In genomic region chr1:156125544-156125943, GRCh38 we compare ENCODE assay signal across 8 cellular contexts. TPM values are rescaled to one million over a fixed set of nuclear protein-coding genes. Genes with fewer than 3 reads are reported as not detected.
DNase-seq lines count a peak whose midpoint lies in the region; ATAC-seq and TF ChIP-seq lines count a peak whose summit lies in the region.
"Not testable (repeated sequence)": the region's sequence is repeated elsewhere in the genome, so short reads cannot be mapped to it uniquely, and the experiment has no call there.

No MANE protein-coding gene starts in this region.

- not testable (repeated sequence) for H3K9me3 Mint-ChIP-seq in activated CD4-positive, alpha-beta memory T cell treated with anti-CD3 and anti-CD28 coated beads for 36 hours; MCF 10A (ENCODE audit: unreplicated experiment); mesothelial cell of epicardium

- TF ChIP-seq CTCF in C4-2B (conservative IDR thresholded peaks at IDR 0.05); KMS-11 (conservative IDR thresholded peaks at IDR 0.05; ENCODE audit: low read depth, low read length); MCF 10A (IDR thresholded peaks at IDR 0.05; ENCODE audit: unreplicated experiment); fibroblast of lung (conservative IDR thresholded peaks at IDR 0.05 in 1 of 2, IDR thresholded peaks at IDR 0.05 in 1 of 2; ENCODE audit: low read depth in 1 of 2, low read length in 2 of 2); mesothelial cell of epicardium (IDR thresholded peaks at IDR 0.05; ENCODE audit: unreplicated experiment); gastrocnemius medialis (IDR thresholded peaks at IDR 0.05 in 4 of 5, conservative IDR thresholded peaks at IDR 0.05 in 1 of 5); tibial artery (IDR thresholded peaks at IDR 0.05): not testable (repeated sequence)

- in situ Hi-C loops in gastrocnemius medialis (cut with MboI; ENCODE audit: low sequenced_read_pairs in 4 of 4): not testable (repeated sequence)

- not testable (repeated sequence) for DNase-seq in activated CD4-positive, alpha-beta memory T cell treated with anti-CD3 and anti-CD28 coated beads for 36 hours; MCF 10A (ENCODE audit: unreplicated experiment); fibroblast of lung (ENCODE audit: low read depth in 2 of 2); mesothelial cell of epicardium (ENCODE audit: low spot score in 2 of 2, unreplicated experiment in 2 of 2); gastrocnemius medialis
- peak in 1 of 2 donors; percentile 25 for DNase-seq in tibial artery

- H3K27ac ChIP-seq in C4-2B: 0 out of 2 replicates have a peak overlapping the region, but pooled peaks have one; percentile 80
- peak overlapping the region; percentile 90 for H3K27ac ChIP-seq in KMS-11
- H3K27ac ChIP-seq in fibroblast of lung (ENCODE audit: insufficient read depth, low read length): peak overlapping the region; percentile 99
- peak overlapping the region; percentile 98 to 99 (median 98) for H3K27ac ChIP-seq in gastrocnemius medialis
- H3K27ac ChIP-seq in tibial artery: peak overlapping the region; percentile 92 to 99

- not testable (repeated sequence) for BruUV-seq in MCF 10A (replicated peaks; lab: Mats Ljungman, UMichigan)

- H3K79me2 ChIP-seq in KMS-11 (ENCODE audit: insufficient read depth, low read depth) (peaks cover 69% of the 10 kb centered on the region), fibroblast of lung (ENCODE audit: control insufficient read depth, insufficient read depth, low read length) (peaks cover 94% of the 10 kb centered on the region)

- H3K27me3 ChIP-seq in KMS-11 (ENCODE audit: insufficient read depth, low read depth); fibroblast of lung (ENCODE audit: control insufficient read depth, insufficient read depth, low read length); gastrocnemius medialis; tibial artery: not testable (repeated sequence)

- H4K20me1 ChIP-seq in KMS-11 (ENCODE audit: insufficient read depth); fibroblast of lung (ENCODE audit: control insufficient read depth, extremely low read depth, insufficient read depth, low read length): not testable (repeated sequence)

- peak overlapping the region; percentile 73 for H3K27ac Mint-ChIP-seq in activated CD4-positive, alpha-beta memory T cell treated with anti-CD3 and anti-CD28 coated beads for 36 hours
- H3K27ac Mint-ChIP-seq in MCF 10A (ENCODE audit: low read depth, unreplicated experiment) (peak overlapping the region; percentile 96), mesothelial cell of epicardium (peak overlapping the region; percentile 99)

- not testable (repeated sequence) for H2AFZ ChIP-seq in KMS-11 (ENCODE audit: low read depth); fibroblast of lung (ENCODE audit: low read length)

- POLR2A ChIA-PET in activated CD4-positive, alpha-beta memory T cell treated with anti-CD3 and anti-CD28 coated beads for 36 hours (lab: Charles Lee): interaction anchor here (3.9 to 7.5 kb wide), 3 partner anchors 10 to 28 kb away, joined by 55 to 180 read pairs (median 57); partner anchors contain the start of gene LMNA
- POLR2A ChIA-PET in MCF 10A (lab: Yijun Ruan, JAX): interaction anchor here (0.6 to 25.7 kb wide), 10 partner anchors 8 to 192 kb away, joined by 3 to 960 read pairs (median 5); partner anchors contain the start of genes KHDC4, LMNA, PMF1 and SLC25A44

- CTCF ChIA-PET in activated CD4-positive, alpha-beta memory T cell treated with anti-CD3 and anti-CD28 coated beads for 36 hours (lab: Charles Lee): interaction anchor here (0.6 to 26.8 kb wide), 6 partner anchors 10 to 184 kb away, joined by 3 to 1097 read pairs (median 5); partner anchors contain the start of gene LMNA
- CTCF ChIA-PET in MCF 10A (lab: Yijun Ruan, JAX): interaction anchor here (0.6 to 46.2 kb wide), 7 partner anchors 8 to 1428 kb away, joined by 3 to 1892 read pairs (median 3); partner anchors contain the start of genes LMNA and MEX3A

- H3K4me1 Mint-ChIP-seq in activated CD4-positive, alpha-beta memory T cell treated with anti-CD3 and anti-CD28 coated beads for 36 hours (ENCODE audit: low read depth): peaks cover 88% of the 10 kb centered on the region
- peaks cover 90% of the 10 kb centered on the region for H3K4me1 Mint-ChIP-seq in MCF 10A (ENCODE audit: insufficient read depth, unreplicated experiment)
- H3K4me1 Mint-ChIP-seq in mesothelial cell of epicardium: peaks cover 76% of the 10 kb centered on the region

- peak overlapping the region; percentile 54 for H3K4me3 Mint-ChIP-seq in activated CD4-positive, alpha-beta memory T cell treated with anti-CD3 and anti-CD28 coated beads for 36 hours
- peak overlapping the region; percentile 60 for H3K4me3 Mint-ChIP-seq in MCF 10A (ENCODE audit: unreplicated experiment)
- not testable (repeated sequence) for H3K4me3 Mint-ChIP-seq in mesothelial cell of epicardium

- peaks cover 12% of the 10 kb centered on the region for H3K36me3 Mint-ChIP-seq in activated CD4-positive, alpha-beta memory T cell treated with anti-CD3 and anti-CD28 coated beads for 36 hours
- H3K36me3 Mint-ChIP-seq in MCF 10A (ENCODE audit: insufficient read depth, unreplicated experiment): peaks cover 45% of the 10 kb centered on the region
- not testable (repeated sequence) for H3K36me3 Mint-ChIP-seq in mesothelial cell of epicardium

- H3K9me3 ChIP-seq in fibroblast of lung (ENCODE audit: control insufficient read depth, insufficient read depth, low read depth, low read length); gastrocnemius medialis; tibial artery: not testable (repeated sequence)

- peak overlapping the region; percentile 92 for H3K4me2 ChIP-seq in KMS-11
- H3K4me2 ChIP-seq in fibroblast of lung (ENCODE audit: extremely low read depth, insufficient read depth, low read length): not testable (repeated sequence)

- peak in 1 of 2 donors; percentile 23 for TF ChIP-seq POLR2A in gastrocnemius medialis (IDR thresholded peaks at IDR 0.05)

- H3K4me1 ChIP-seq in KMS-11 (ENCODE audit: low read depth, poor library complexity, severe bottlenecking) (peaks cover 100% of the 10 kb centered on the region), fibroblast of lung (ENCODE audit: control insufficient read depth, extremely low read depth, insufficient read depth, low read length) (peaks cover 56% of the 10 kb centered on the region), gastrocnemius medialis (peaks cover 97 to 98% of the 10 kb centered on the region in 2 donors), tibial artery (peaks cover 17 to 99% (median 92%) of the 10 kb centered on the region in 4 donors)

- not testable (repeated sequence) for ATAC-seq in gastrocnemius medialis

- not testable (repeated sequence) for H3K4me3 ChIP-seq in KMS-11 (IDR thresholded peaks at IDR 0.05; ENCODE audit: insufficient read depth, low read depth, low read length)
- H3K4me3 ChIP-seq in fibroblast of lung (replicated peaks in 1 of 4; ENCODE audit: control extremely low read depth in 1 of 4, insufficient read depth in 1 of 4, low read depth in 3 of 4, low read length in 4 of 4) (peak overlapping the region in 1 of 4 experiments; percentile 52), gastrocnemius medialis (peak overlapping the region in 2 of 4 donors; percentile 14 to 43), tibial artery (peak overlapping the region; percentile 78 to 100)

- H3K9ac ChIP-seq in KMS-11: peak overlapping the region; percentile 79
- H3K9ac ChIP-seq in fibroblast of lung (ENCODE audit: insufficient read depth, low read length): not testable (repeated sequence)

- not testable (repeated sequence) for H3K27me3 Mint-ChIP-seq in activated CD4-positive, alpha-beta memory T cell treated with anti-CD3 and anti-CD28 coated beads for 36 hours; MCF 10A (ENCODE audit: insufficient read depth, unreplicated experiment); mesothelial cell of epicardium (ENCODE audit: low read depth)

- H3K36me3 ChIP-seq in KMS-11 (ENCODE audit: insufficient read depth); gastrocnemius medialis; tibial artery: not testable (repeated sequence)
- H3K36me3 ChIP-seq in fibroblast of lung (ENCODE audit: control insufficient read depth, insufficient read depth, low read length): peaks cover 11% of the 10 kb centered on the region

- intact Hi-C loops in activated CD4-positive, alpha-beta memory T cell treated with anti-CD3 and anti-CD28 coated beads for 36 hours (cut with micrococcal nuclease); MCF 10A (cut with micrococcal nuclease); tibial artery (cut with DNase I; ENCODE audit: low total_unique reads): not testable (repeated sequence)
- intact Hi-C loops in gastrocnemius medialis (cut with DNase I; ENCODE audit: low total_unique reads): loop anchor here (10.0 kb wide), 3 partner anchors 539 to 1121 kb away; partner anchors contain the start of genes MRPL24 and ZBTB7B

RNA-seq across cellular contexts. Expression of gene LMNA, which starts 11.0 kb away (rescaled TPM):
- 100 to 1,000 TPM; 210 to 211 TPM for total RNA-seq in activated CD4-positive, alpha-beta memory T cell treated with anti-CD3 and anti-CD28 coated beads for 36 hours
- total RNA-seq in MCF 10A (2022) (620 and 716 TPM in 2 replicates), fibroblast of lung (780 and 1,150 TPM in 2 replicates), mesothelial cell of epicardium (91.7 to 96.9 TPM (median 92.4 TPM) in 3 replicates), gastrocnemius medialis (100 to 1,000 TPM; 143 to 244 (median 220) TPM)
- 613 and 813 TPM in 2 replicates for polyA plus RNA-seq in fibroblast of lung
- 891 and 1,369 TPM in 2 replicates for polyA plus RNA-seq in fibroblast of lung (2012)
- 720 and 826 TPM in 2 replicates for polyA minus RNA-seq in fibroblast of lung (ENCODE audit: low replicate concordance)

RNA-seq across cellular contexts. Expression of gene SEMA4A, which starts 27.8 kb away (rescaled TPM):
- 10 to 100 TPM; 68.2 to 75.1 TPM for total RNA-seq in activated CD4-positive, alpha-beta memory T cell treated with anti-CD3 and anti-CD28 coated beads for 36 hours
- total RNA-seq in MCF 10A (2022): 1.5 and 4.7 TPM in 2 replicates
- 0.77 and 0.99 TPM in 2 replicates for total RNA-seq in fibroblast of lung
- polyA plus RNA-seq in fibroblast of lung: 0.24 and 0.27 TPM in 2 replicates
- 0.28 and 0.44 TPM in 2 replicates for polyA plus RNA-seq in fibroblast of lung (2012)
- 0.27 and 1.8 TPM in 2 replicates for polyA minus RNA-seq in fibroblast of lung (ENCODE audit: low replicate concordance)
- total RNA-seq in mesothelial cell of epicardium: 18.7 to 21.0 TPM (median 19.8 TPM) in 3 replicates
- total RNA-seq in gastrocnemius medialis: 1 to 10 TPM in 2 of 4 donors, under 1 TPM in 2; 0.29 to 2.4 (median 1.2) TPM

RNA-seq across cellular contexts. Expression of gene MEX3A, which starts 43.3 kb away (rescaled TPM):
- under 1 TPM; 0.43 to 0.51 TPM for total RNA-seq in activated CD4-positive, alpha-beta memory T cell treated with anti-CD3 and anti-CD28 coated beads for 36 hours
- total RNA-seq in MCF 10A (2022) (0.88 and 0.91 TPM in 2 replicates), fibroblast of lung (1.5 and 1.7 TPM in 2 replicates), mesothelial cell of epicardium (107 to 112 TPM (median 112 TPM) in 3 replicates), gastrocnemius medialis (not detected)
- 0.96 and 2.1 TPM in 2 replicates for polyA plus RNA-seq in fibroblast of lung
- polyA plus RNA-seq in fibroblast of lung (2012): 0.94 and 2.9 TPM in 2 replicates
- 2.4 and 3.9 TPM in 2 replicates for polyA minus RNA-seq in fibroblast of lung (ENCODE audit: low replicate concordance)

Comparison
In these comparisons a context has a peak if more than half of its experiments do, and no peak if none do; other contexts are left out.
1. RNA of gene MEX3A, which starts 43.3 kb away (total RNA-seq): 107 to 112 TPM in mesothelial cell of epicardium; 1.5 to 1.7 TPM in fibroblast of lung, 0.88 to 0.91 TPM in MCF 10A, 0.43 to 0.51 TPM in activated CD4-positive, alpha-beta memory T cell treated with anti-CD3 and anti-CD28 coated beads for 36 hours and not detected in gastrocnemius medialis; every median in the first group is over 10 times any median in the second.
2. Peak in every context shown above with its lines, with median percentiles within 50 percentile points of each other: H3K27ac ChIP-seq and H3K27ac Mint-ChIP-seq.